9 cellular contexts compared by ENCODE assay signal in the genomic region with DNA sequence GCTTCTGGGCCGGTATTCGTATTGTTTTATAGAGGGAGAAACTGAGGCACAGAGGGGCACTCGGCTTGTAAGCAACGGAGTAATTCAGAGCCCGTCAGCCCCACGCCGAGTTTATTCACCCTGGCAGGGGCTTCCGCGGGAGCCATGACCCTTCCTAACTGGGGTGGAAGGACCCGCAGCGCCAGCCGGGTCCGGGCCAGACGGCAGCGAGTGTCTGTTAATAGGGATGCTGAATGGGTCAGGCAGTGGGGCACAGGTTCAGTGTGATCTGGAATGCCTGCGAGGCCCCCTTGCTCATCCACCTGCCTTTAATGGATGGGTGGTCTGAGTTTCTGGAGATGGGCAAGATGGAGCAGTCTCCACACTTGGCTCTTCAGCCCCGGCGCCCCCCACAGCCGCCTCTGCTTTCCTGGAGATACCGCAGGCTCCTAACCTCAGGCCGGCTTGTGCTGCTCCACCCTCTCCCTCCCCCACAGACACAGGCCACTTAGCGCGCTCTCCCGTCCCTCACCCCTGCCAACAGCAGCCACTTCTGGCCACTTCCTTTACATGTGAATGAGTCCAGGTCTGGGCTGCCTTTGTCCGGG.
DNase-seq lines count a peak whose midpoint lies in the region; ATAC-seq and TF ChIP-seq lines count a peak whose summit lies in the region.
"Had no signal": no experiment of that assay in that cellular context is flagged by ENCODE, and none has a peak within 500 bp of the region (broad histone marks: within the 10 kb centered on the region; RNA-seq: fewer than 3 reads in every experiment).

No MANE protein-coding gene starts in this region.

- peak overlapping the region; percentile 67 to 87 for H3K4me3 Mint-ChIP-seq in H9
- peak overlapping the region; percentile 72 for H3K4me3 Mint-ChIP-seq in activated CD4-positive, alpha-beta memory T cell treated with anti-CD3 and anti-CD28 coated beads for 36 hours

- H4K91ac ChIP-seq in H9 (ENCODE audit: insufficient read length, low read depth, low read length) (no peak overlapping the region), mesenchymal stem cell (ENCODE audit: low read length) (no peak overlapping the region)

- peaks cover under 1 to 3% of the 10 kb centered on the region in 2 experiments for H3K36me3 ChIP-seq in mesenchymal stem cell (ENCODE audit: control insufficient read depth in 1 of 2, insufficient read depth in 2 of 2, low read depth in 1 of 2, low read length in 2 of 2)

- peak; percentile 34 for ATAC-seq in left ventricle myocardium superior

- no peak overlapping the region for H2BK20ac ChIP-seq in H9 (ENCODE audit: low read depth, low read length, poor library complexity, severe bottlenecking)

- CTCF ChIA-PET in activated CD4-positive, alpha-beta memory T cell treated with anti-CD3 and anti-CD28 coated beads for 36 hours (lab: Charles Lee) = no interaction called here

- H3K9me3 ChIP-seq in H9 (ENCODE audit: control insufficient read depth, low read depth, low read length) = no peaks in the 10 kb centered on the region
- no peaks in the 10 kb centered on the region for H3K9me3 ChIP-seq in mesenchymal stem cell (ENCODE audit: control insufficient read depth, low read length)

- H2AK5ac ChIP-seq in H9 (ENCODE audit: insufficient read length, low read length) (no peak overlapping the region), mesenchymal stem cell (ENCODE audit: low read length, severe bottlenecking) (no peak overlapping the region)

- no peak overlapping the region for H4K8ac ChIP-seq in H9 (replicated peaks; ENCODE audit: insufficient read length, low read depth, low read length)
- no peak overlapping the region for H4K8ac ChIP-seq in mesenchymal stem cell (ENCODE audit: low read length)

- no peak overlapping the region for H3K14ac ChIP-seq in H9 (ENCODE audit: insufficient read depth, low read length)
- no peak overlapping the region for H3K14ac ChIP-seq in mesenchymal stem cell (ENCODE audit: low read length in 2 of 2)

- H3K79me1 ChIP-seq in H9 (ENCODE audit: insufficient read depth, low read depth, low read length, poor library complexity, severe bottlenecking) = no peaks in the 10 kb centered on the region
- H3K79me1 ChIP-seq in mesenchymal stem cell (replicated peaks; ENCODE audit: low read length, poor library complexity, severe bottlenecking) = no peaks in the 10 kb centered on the region

- H3K9ac ChIP-seq in H9 (ENCODE audit: extremely low read depth, insufficient read length, low read length) = no peak overlapping the region
- H3K9ac ChIP-seq in mesenchymal stem cell (ENCODE audit: low read length) = no peak overlapping the region

- H3K4ac ChIP-seq in H9 (ENCODE audit: low read depth, low read length) (no peak overlapping the region), mesenchymal stem cell (ENCODE audit: low read depth in 1 of 2, low read length in 2 of 2) (no peak overlapping the region)

- H3K4me1 ChIP-seq in H9 (ENCODE audit: insufficient read depth, low read length) (no peaks in the 10 kb centered on the region; the same call in 1 of the 2 replicates), mesenchymal stem cell (ENCODE audit: control insufficient read depth, insufficient read depth, low read depth, low read length) (peaks cover 30% of the 10 kb centered on the region)
- H3K4me1 ChIP-seq: foreskin keratinocyte had no signal

- no peak overlapping the region for H4K5ac ChIP-seq in H9 (ENCODE audit: insufficient read length, low read depth, low read length)

- peaks cover 24% of the 10 kb centered on the region for H3K23me2 ChIP-seq in H9 (ENCODE audit: insufficient read length, low read depth, low read length, poor library complexity, severe bottlenecking)

- H3K23ac ChIP-seq in H9 (ENCODE audit: insufficient read length, low read depth, low read length) = no peak overlapping the region
- no peak overlapping the region for H3K23ac ChIP-seq in mesenchymal stem cell (ENCODE audit: low read length in 2 of 2)

- H2BK120ac ChIP-seq in H9 (ENCODE audit: low read depth, low read length, poor library complexity, severe bottlenecking) = no peak overlapping the region
- H2BK120ac ChIP-seq in mesenchymal stem cell (ENCODE audit: low read depth, low read length) = no peak overlapping the region

- WGBS in H9 (ENCODE audit: extremely low coverage, insufficient read length, low lambda C conversion rate) = no CpG with 5 or more reads among the region's 25 CpGs
- WGBS in mesenchymal stem cell = 2% methylated on average over 21 of the region's 25 CpGs

- no peak overlapping the region for H2AFZ ChIP-seq in H9 (ENCODE audit: low read length)
- no peak overlapping the region for H2AFZ ChIP-seq in mesenchymal stem cell (ENCODE audit: low read depth, low read length)

- no peaks in the 10 kb centered on the region for H4K20me1 ChIP-seq in H9 (ENCODE audit: control insufficient read depth, insufficient read depth, insufficient read length)

- H3K36me3 Mint-ChIP-seq in H9 (ENCODE audit: insufficient read depth in 1 of 3, low read depth in 3 of 3) = no peaks in the 10 kb centered on the region; a peak in 1 of 7 replicates
- no peaks in the 10 kb centered on the region for H3K36me3 Mint-ChIP-seq in activated CD4-positive, alpha-beta memory T cell treated with anti-CD3 and anti-CD28 coated beads for 36 hours

- peaks cover 14 to 35% of the 10 kb centered on the region in 2 experiments for H3K4me1 Mint-ChIP-seq in H9
- H3K4me1 Mint-ChIP-seq in activated CD4-positive, alpha-beta memory T cell treated with anti-CD3 and anti-CD28 coated beads for 36 hours (ENCODE audit: low read depth) = peaks cover 41% of the 10 kb centered on the region

- no peak overlapping the region; a peak in 1 of 7 replicates for H3K27ac Mint-ChIP-seq in H9
- H3K27ac Mint-ChIP-seq in activated CD4-positive, alpha-beta memory T cell treated with anti-CD3 and anti-CD28 coated beads for 36 hours = no peak overlapping the region

- H2BK12ac ChIP-seq in H9 (ENCODE audit: insufficient read length, low read depth, low read length) (no peak overlapping the region), mesenchymal stem cell (ENCODE audit: low read length in 2 of 2) (no peak overlapping the region)

- peaks cover 54% of the 10 kb centered on the region; the same call in 1 of the 2 replicates for H3K27me3 ChIP-seq in H9 (ENCODE audit: insufficient read depth, low read length)
- H3K27me3 ChIP-seq in mesenchymal stem cell (ENCODE audit: control insufficient read depth in 1 of 2, insufficient read depth in 1 of 2, low read length in 2 of 2) = peaks cover 73 to 74% of the 10 kb centered on the region in 2 experiments

- H3K4me3 ChIP-seq in mesenchymal stem cell (ENCODE audit: insufficient read depth in 1 of 2, low read depth in 1 of 2, low read length in 2 of 2) = peak overlapping the region in 1 of 2 experiments; percentile 24

- peak; percentile 80 for DNase-seq in H9
- DNase-seq in activated CD4-positive, alpha-beta memory T cell treated with anti-CD3 and anti-CD28 coated beads for 36 hours = peak; percentile 56
- DNase-seq in left ventricle myocardium superior = peak; percentile 45
- peak; percentile 35 for DNase-seq in stimulated activated CD8-positive, alpha-beta memory T cell treated with anti-CD3 and anti-CD28 coated beads, Interleukin-15, amount 100 ng/mL, for 1 hour (ENCODE audit: low read depth)
- no peak for DNase-seq in SW480 (ENCODE audit: low spot score)
- DNase-seq in hippocampal formation (lab: John Stamatoyannopoulos, UW) = no peak
- DNase-seq in NCI-H1417 treated with DMSO at 0.1 percent for 48 hours (lab: John Stamatoyannopoulos, UW) = no peak
- no peak for DNase-seq in mesenchymal stem cell
- DNase-seq: foreskin keratinocyte had no signal

- no peak overlapping the region for H3K56ac ChIP-seq in H9 (ENCODE audit: insufficient read length, low read depth, low read length)

- POLR2A ChIA-PET in activated CD4-positive, alpha-beta memory T cell treated with anti-CD3 and anti-CD28 coated beads for 36 hours (lab: Charles Lee) = no interaction called here

- H2BK5ac ChIP-seq in H9 (ENCODE audit: insufficient read length, low read length) (no peak overlapping the region), mesenchymal stem cell (ENCODE audit: low read depth, low read length, poor library complexity, severe bottlenecking) (no peak overlapping the region)

- H3K27ac ChIP-seq in H9 (ENCODE audit: insufficient read length, low read depth, low read length) (no peak overlapping the region), mesenchymal stem cell (ENCODE audit: low read length, poor library complexity, severe bottlenecking) (no peak overlapping the region)
- H3K27ac ChIP-seq: foreskin keratinocyte had no signal

- no peaks in the 10 kb centered on the region for H3K79me2 ChIP-seq in H9 (ENCODE audit: insufficient read depth, low read length)

- intact Hi-C loops in activated CD4-positive, alpha-beta memory T cell treated with anti-CD3 and anti-CD28 coated beads for 36 hours (cut with micrococcal nuclease) = loop anchor here (5.0 to 10.0 kb wide), 2 partner anchors 192 to 510 kb away; no protein-coding TSS in a partner anchor
- intact Hi-C loops in left ventricle myocardium superior (cut with micrococcal nuclease) = no loop called here

- no peak for TF ChIP-seq CTCF in H9 (conservative IDR thresholded peaks at IDR 0.05)

- no peaks in the 10 kb centered on the region; a peak in 2 of 5 replicates for H3K9me3 Mint-ChIP-seq in H9
- H3K9me3 Mint-ChIP-seq in activated CD4-positive, alpha-beta memory T cell treated with anti-CD3 and anti-CD28 coated beads for 36 hours = no peaks in the 10 kb centered on the region

- H3T11ph ChIP-seq in H9 (ENCODE audit: low read length) = no peak overlapping the region

- peaks cover 89% of the 10 kb centered on the region for H3K27me3 Mint-ChIP-seq in H9 (ENCODE audit: low read depth)
- peaks cover 17% of the 10 kb centered on the region for H3K27me3 Mint-ChIP-seq in activated CD4-positive, alpha-beta memory T cell treated with anti-CD3 and anti-CD28 coated beads for 36 hours

- H3K4me2 ChIP-seq in H9 (ENCODE audit: insufficient read depth, insufficient read length, low read length) (peak overlapping the region; percentile 72), mesenchymal stem cell (ENCODE audit: low read length, poor library complexity, severe bottlenecking) (no peak overlapping the region)

- H3K18ac ChIP-seq in H9 (ENCODE audit: insufficient read length, low read depth, low read length) = no peak overlapping the region
- no peak overlapping the region for H3K18ac ChIP-seq in mesenchymal stem cell (ENCODE audit: low read depth in 1 of 2, low read length in 2 of 2)

- H2BK15ac ChIP-seq in H9 (ENCODE audit: low read depth, low read length) (no peak overlapping the region), mesenchymal stem cell (ENCODE audit: low read depth, poor library complexity, severe bottlenecking) (no peak overlapping the region)

Comparison
In these comparisons a context has a peak if more than half of its experiments do, and no peak if none do; other contexts are left out.
1. DNase-seq: peak in H9 (single experiment), activated CD4-positive, alpha-beta memory T cell treated with anti-CD3 and anti-CD28 coated beads for 36 hours (single experiment), left ventricle myocardium superior (single experiment) and stimulated activated CD8-positive, alpha-beta memory T cell treated with anti-CD3 and anti-CD28 coated beads, Interleukin-15, amount 100 ng/mL, for 1 hour (single experiment); none in SW480 (single experiment), hippocampal formation (0 of 2), NCI-H1417 treated with DMSO at 0.1 percent for 48 hours (single experiment) and mesenchymal stem cell (single experiment).